ENCODE assay signal across 19 cellular contexts in genomic region chr14:64779472-64779871, GRCh38.
"Had no signal": no experiment of that assay in that cellular context is flagged by ENCODE, and none has a peak within 500 bp of the region (broad histone marks: within the 10 kb centered on the region; RNA-seq: fewer than 3 reads in every experiment).

No MANE protein-coding gene starts in this region.

- FAIRE-seq: endometrium, kidney, TTC549 had no signal

- DNase-seq: activated CD4-positive, alpha-beta memory T cell treated with anti-CD3 and anti-CD28 coated beads for 36 hours; activated naive CD4-positive, alpha-beta T cell; activated naive CD8-positive, alpha-beta T cell treated with anti-CD3 and anti-CD28 coated beads for 36 hours; activated T-cell treated with anti-CD3 and anti-CD28 coated beads for 4 hours; amygdala; central memory CD4-positive, alpha-beta T cell; cortex of kidney; erythroblast; foreskin melanocyte; kidney; mucosa of descending colon; naive thymus-derived CD4-positive, alpha-beta T cell; stimulated activated naive B cell treated with anti-CD40 and anti-IgM and Interleukin-4, amounts not matched to agents 10 μg/mL and 1 μg/mL and 100 μg/mL, for 72 hours; upper lobe of right lung had no signal

- ATAC-seq: mucosa of descending colon; naive thymus-derived CD4-positive, alpha-beta T cell; sciatic nerve; stimulated activated naive B cell treated with anti-CD40 and anti-IgM and Interleukin-4, amounts not matched to agents 10 μg/mL and 1 μg/mL and 100 μg/mL, for 72 hours; upper lobe of right lung had no signal

- H3K9me3 ChIP-seq: mucosa of descending colon, prostate gland, upper lobe of right lung had no signal

- H3K27ac ChIP-seq: neural progenitor cell, prostate gland, upper lobe of right lung had no signal

- H3K4me1 ChIP-seq: neural progenitor cell, prostate gland, upper lobe of right lung had no signal

- H3K27me3 ChIP-seq: neural progenitor cell, upper lobe of right lung had no signal

- H3K4me3 ChIP-seq: mucosa of descending colon, neural progenitor cell, prostate gland, upper lobe of right lung had no signal

- H3K36me3 ChIP-seq: neural progenitor cell, prostate gland, upper lobe of right lung had no signal
